Comparison of ENCODE assay signal across 9 cellular contexts in genomic region chr6:79947191-79948173, GRCh38. TPM values are rescaled to one million over a fixed set of nuclear protein-coding genes. Genes with fewer than 3 reads are reported as not detected.
DNase-seq lines count a peak whose midpoint lies in the region; ATAC-seq and TF ChIP-seq lines count a peak whose summit lies in the region.
"Had no signal": no experiment of that assay in that cellular context is flagged by ENCODE, and none has a peak within 500 bp of the region (broad histone marks: within the 10 kb centered on the region; RNA-seq: fewer than 3 reads in every experiment).

TSS of gene ELOVL4 (minus strand) at chr6:79947553. CDS start at chr6:79947279, 274 bp downstream.

- TSS peak; percentile 63 for BruUV-seq in PC-3 (replicated peaks; lab: Mats Ljungman, UMichigan)

- POLR2A ChIA-PET in PC-3 (lab: Charles Lee; ENCODE audit: unreplicated experiment): no interaction called here

- H3K9ac ChIP-seq in PC-3 (ENCODE audit: low read length): peak within 1 kb of the TSS; percentile 55

- H3K4me3 ChIP-seq in HL-60 (replicated peaks; ENCODE audit: insufficient read depth, low read length) (peak within 1 kb of the TSS; percentile 27), PC-3 (ENCODE audit: low read length) (peak within 1 kb of the TSS; percentile 81), neuron (ENCODE audit: low read length) (peak within 1 kb of the TSS; percentile 83)

- no peak for DNase-seq in activated CD4-positive, CD25-positive, alpha-beta regulatory T cell (lab: John Stamatoyannopoulos, UW)
- DNase-seq in HL-60 (ENCODE audit: low read depth in 1 of 2, low spot score in 1 of 2): peak in 1 of 2 experiments; percentile 11
- DNase-seq in PC-3: peak; percentile 77
- peak; percentile 31 for DNase-seq in activated gamma-delta T cell treated with anti-CD3 and anti-CD28 coated beads, Interleukin-2, amount 50 U/mL, for 16 hours (ENCODE audit: low read depth)
- peak; percentile 51 to 79 for DNase-seq in foreskin keratinocyte
- DNase-seq in superior temporal gyrus (ENCODE audit: extremely low spot score): peak; percentile 74

- intact Hi-C loops in PC-3 (cut with micrococcal nuclease): loop anchor here (2.0 to 5.0 kb wide), 4 partner anchors 53 to 160 kb away; partner anchors contain the start of genes BCKDHB and TTK

- H3K9me3 ChIP-seq in PC-3 (ENCODE audit: low read length) (no peaks in the 10 kb centered on the region), neuron (ENCODE audit: low read length) (no peaks in the 10 kb centered on the region)

- H3K27ac ChIP-seq in HL-60 (replicated peaks) (no peak within 1 kb of the TSS), PC-3 (ENCODE audit: low read length) (peak within 1 kb of the TSS; percentile 8; the same call in 1 of the 2 replicates), foreskin keratinocyte (no peak within 1 kb of the TSS)
- H3K27ac ChIP-seq: C4-2B had no signal

- no peaks in the 10 kb centered on the region for H3K9me2 ChIP-seq in PC-3 (replicated peaks; ENCODE audit: low read length)

- H4K20me1 ChIP-seq in PC-3 (ENCODE audit: low read length): no peaks in the 10 kb centered on the region

- CTCF ChIA-PET in PC-3 (lab: Charles Lee): interaction anchor here (1.8 kb wide), 1 partner anchor 158 kb away, joined by 4 read pairs; no protein-coding TSS in a partner anchor

- peaks cover 26% of the 10 kb centered on the region for H3K27me3 ChIP-seq in HL-60 (ENCODE audit: insufficient read depth, poor library complexity, severe bottlenecking)
- H3K27me3 ChIP-seq in PC-3 (ENCODE audit: low read length): no peaks in the 10 kb centered on the region
- H3K27me3 ChIP-seq in foreskin keratinocyte: no peaks in the 10 kb centered on the region
- peaks cover 2% of the 10 kb centered on the region for H3K27me3 ChIP-seq in neuron (ENCODE audit: insufficient read depth, low read length)

- H3F3A ChIP-seq in PC-3 (ENCODE audit: low read length, unreplicated experiment): no peaks in the 10 kb centered on the region

- TF ChIP-seq CTCF in HL-60 (IDR thresholded peaks at IDR 0.05; ENCODE audit: insufficient read depth, low read length) (no peak), PC-3 (conservative IDR thresholded peaks at IDR 0.05; ENCODE audit: low read depth, low read length) (no peak), foreskin keratinocyte (conservative IDR thresholded peaks at IDR 0.05) (no peak)

- H3K4me1 ChIP-seq in PC-3 (ENCODE audit: insufficient read depth, low read length): peaks cover 30% of the 10 kb centered on the region
- no peaks in the 10 kb centered on the region for H3K4me1 ChIP-seq in foreskin keratinocyte
- H3K4me1 ChIP-seq in neuron (ENCODE audit: insufficient read depth, low read length): peaks cover 14% of the 10 kb centered on the region

- H3K79me2 ChIP-seq in PC-3 (ENCODE audit: low read length): 0 out of 2 replicates have a peak, but pooled peaks cover 5% of the 10 kb centered on the region

- peak; percentile 59 to 60 for ATAC-seq in activated CD4-positive, CD25-positive, alpha-beta regulatory T cell treated with anti-CD3 and anti-CD28 coated beads, Interleukin-2, amount 50 U/mL, for 24 hours
- peak; percentile 78 for ATAC-seq in PC-3
- peak; percentile 87 for ATAC-seq in foreskin keratinocyte

- no peaks in the 10 kb centered on the region for H3K36me3 ChIP-seq in PC-3 (ENCODE audit: low read depth, low read length)
- H3K36me3 ChIP-seq in neuron (ENCODE audit: insufficient read depth, low read length): no peaks in the 10 kb centered on the region

- H2AFZ ChIP-seq in PC-3 (ENCODE audit: low read length) (peak within 1 kb of the TSS; percentile 94), neuron (ENCODE audit: low read depth, low read length) (peak within 1 kb of the TSS; percentile 64)

- peak within 1 kb of the TSS; percentile 96 for H3K4me2 ChIP-seq in PC-3 (ENCODE audit: low read length)

RNA-seq across cellular contexts. Expression of gene ELOVL4, which starts in this region (rescaled TPM):
- total RNA-seq in PC-3 (2014; rRNA removed) (1.1 and 1.6 TPM in 2 replicates), foreskin keratinocyte (8.8 and 9.0 TPM in 2 replicates)
- polyA plus RNA-seq in foreskin keratinocyte: 4.7 and 5.2 TPM in 2 replicates

Comparison
In these comparisons a context has a peak if more than half of its experiments do, and no peak if none do; other contexts are left out.
1. DNase-seq: peak in PC-3 (single experiment), activated gamma-delta T cell treated with anti-CD3 and anti-CD28 coated beads, Interleukin-2, amount 50 U/mL, for 16 hours (single experiment), foreskin keratinocyte (2 of 2) and superior temporal gyrus (single experiment); none in activated CD4-positive, CD25-positive, alpha-beta regulatory T cell (0 of 4).
2. H3K4me3 ChIP-seq: peak in every context shown above with its lines; median percentile 83 in neuron; 81 in PC-3; 27 in HL-60.
3. Peak in every context shown above with its lines, with median percentiles within 50 percentile points of each other: ATAC-seq.